ENCODE assay signal across 1 cellular context in the genomic region with DNA sequence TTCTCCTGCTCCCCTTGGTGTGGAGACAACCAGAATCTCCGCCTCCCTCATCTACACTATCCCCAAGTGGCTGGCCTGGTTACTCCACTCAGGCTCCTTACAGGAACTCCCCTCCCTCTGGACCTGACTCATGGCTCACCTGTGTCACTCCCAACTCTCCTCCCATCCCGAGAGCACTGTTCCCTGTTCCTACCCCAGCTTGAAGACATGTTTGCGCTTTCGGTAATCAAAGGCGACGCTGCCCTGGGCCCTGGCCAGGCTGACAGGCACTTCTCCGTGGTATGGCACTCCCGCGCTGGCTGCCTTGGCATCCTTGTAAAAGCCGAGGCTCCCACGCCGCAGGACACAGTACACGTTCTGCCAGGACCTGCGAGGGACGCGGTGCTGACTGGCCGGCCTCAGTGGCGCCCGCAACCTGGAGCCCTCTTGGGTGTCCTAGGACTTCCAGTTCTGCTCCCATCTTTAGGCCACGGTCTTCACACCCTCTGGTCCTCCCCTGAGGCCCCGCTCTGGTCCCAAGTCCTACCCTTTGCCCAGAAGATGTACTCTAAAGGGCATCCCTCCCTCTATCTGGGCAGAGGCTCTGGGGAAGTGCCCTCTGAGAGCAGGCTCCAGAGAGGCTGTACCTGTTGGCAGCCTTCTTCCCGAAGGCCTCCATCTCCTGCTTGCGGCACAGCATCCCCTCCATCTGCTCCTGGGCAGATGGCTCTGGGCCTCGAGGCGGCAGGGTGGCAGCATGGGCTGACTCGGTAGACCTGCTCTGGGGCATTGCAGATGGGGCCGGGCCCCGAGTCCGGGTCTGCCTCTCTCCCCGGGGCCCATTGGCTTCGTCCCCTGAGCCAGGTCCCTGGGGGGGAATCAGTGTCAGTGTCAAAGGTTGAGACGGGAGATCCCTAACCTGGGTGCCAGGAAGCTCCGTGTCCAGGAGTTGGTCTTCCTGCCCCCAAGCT.
TF ChIP-seq lines count a peak whose summit lies in the region.

No MANE protein-coding gene starts in this region.

TF ChIP-seq in A549, 52 proteins besides CTCF, POLR2A, EP300 and RAD21:
- TF ChIP-seq ESRRA (IDR thresholded peaks at IDR 0.05; ENCODE audit: borderline replicate concordance, low read length) (no peak), CEBPB (IDR thresholded peaks at IDR 0.05) (no peak), CHD4 (IDR thresholded peaks at IDR 0.05; ENCODE audit: borderline replicate concordance) (no peak), NPAS2 (CRISPR knock-in tag; IDR thresholded peaks at IDR 0.05; ENCODE audit: borderline replicate concordance) (no peak), EHF (CRISPR knock-in tag; IDR thresholded peaks at IDR 0.05) (no peak), CBX8 (IDR thresholded peaks at IDR 0.05) (no peak)
- TF ChIP-seq, protein P1, sequence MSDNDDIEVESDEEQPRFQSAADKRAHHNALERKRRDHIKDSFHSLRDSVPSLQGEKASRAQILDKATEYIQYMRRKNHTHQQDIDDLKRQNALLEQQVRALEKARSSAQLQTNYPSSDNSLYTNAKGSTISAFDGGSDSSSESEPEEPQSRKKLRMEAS (IDR thresholded peaks at IDR 0.05) = no peak
